1 cellular context compared by ENCODE assay signal in the genomic region with DNA sequence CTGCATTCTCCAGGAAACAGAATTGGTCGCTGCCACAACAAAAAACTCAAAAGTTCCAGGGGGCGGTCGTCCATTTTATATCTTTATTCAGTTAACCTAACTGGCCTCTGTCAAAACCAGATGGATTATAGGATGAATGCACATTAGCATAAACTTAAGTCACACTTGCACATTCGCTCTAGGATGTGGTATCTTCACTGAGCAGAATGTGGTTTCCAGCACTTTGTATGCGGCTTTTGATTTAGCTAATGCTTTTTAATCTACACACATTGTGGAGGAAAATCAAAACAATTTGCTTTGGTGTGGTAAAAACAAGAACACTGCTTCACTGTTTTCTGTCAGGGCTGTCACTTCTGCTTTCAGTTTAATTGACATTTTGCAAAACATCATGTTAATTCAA.
TF ChIP-seq lines count a peak whose summit lies in the region.

No MANE protein-coding gene starts in this region.

TF ChIP-seq in GM12878, 131 proteins besides CTCF, POLR2A, EP300 and RAD21:
- TF ChIP-seq PAX5 (IDR thresholded peaks at IDR 0.05; ENCODE audit: borderline replicate concordance, low read depth, low read length) (no peak), CBX3 (IDR thresholded peaks at IDR 0.05; ENCODE audit: borderline replicate concordance, low read depth) (no peak), ZBED1 (IDR thresholded peaks at IDR 0.05; ENCODE audit: borderline replicate concordance) (no peak), TCF7 (IDR thresholded peaks at IDR 0.05; ENCODE audit: borderline replicate concordance) (peak; percentile 91), CEBPB (IDR thresholded peaks at IDR 0.05; ENCODE audit: borderline replicate concordance in 1 of 2, low read depth in 2 of 2, low read length in 2 of 2) (peak in 1 of 2 experiments; percentile 36; a peak in 1 of 4 replicates), KLF5 (IDR thresholded peaks at IDR 0.05; ENCODE audit: partially characterized antibody) (no peak), YY1 (IDR thresholded peaks at IDR 0.05; ENCODE audit: low read depth, low read length) (no peak), EED (IDR thresholded peaks at IDR 0.05; ENCODE audit: low read depth) (no peak), ZNF217 (IDR thresholded peaks at IDR 0.05) (0 out of 2 replicates have a peak, but pooled peaks have one; percentile 44), FOXK2 (IDR thresholded peaks at IDR 0.05) (no peak), SUPT20H (IDR thresholded peaks at IDR 0.05; ENCODE audit: borderline replicate concordance, control insufficient read depth, low read depth, low read length) (no peak), POLR2AphosphoS2 (IDR thresholded peaks at IDR 0.05; ENCODE audit: low read depth, low read length) (no peak), BMI1 (IDR thresholded peaks at IDR 0.05; ENCODE audit: borderline replicate concordance) (no peak), IRF4 (IDR thresholded peaks at IDR 0.05; ENCODE audit: low read depth, low read length) (0 out of 2 replicates have a peak, but pooled peaks have one; percentile 8), BHLHE40 (IDR thresholded peaks at IDR 0.05; ENCODE audit: borderline replicate concordance in 1 of 2, low read depth in 2 of 2, low read length in 1 of 2) (peak; percentile 35 to 52; a peak in 1 of 4 replicates), JUND (IDR thresholded peaks at IDR 0.05; ENCODE audit: low read depth, low read length) (no peak), SPI1 (IDR thresholded peaks at IDR 0.05; ENCODE audit: borderline replicate concordance, insufficient read depth, low read depth, low read length) (peak; percentile 42; the same call in 1 of the 2 replicates), CBFB (IDR thresholded peaks at IDR 0.05; ENCODE audit: low read depth) (peak; percentile 54), STAT1 (conservative IDR thresholded peaks at IDR 0.05) (no peak), NFIC (IDR thresholded peaks at IDR 0.05; ENCODE audit: low read depth, low read length) (peak; percentile 44; the same call in 1 of the 2 replicates), RUNX3 (IDR thresholded peaks at IDR 0.05; ENCODE audit: low read length) (peak; percentile 98), MTA2 (IDR thresholded peaks at IDR 0.05; ENCODE audit: low read depth) (peak; percentile 73), POLR2AphosphoS5 (IDR thresholded peaks at IDR 0.05; ENCODE audit: low read length) (no peak), MYB (IDR thresholded peaks at IDR 0.05; ENCODE audit: borderline replicate concordance, low read depth, low read length) (no peak), POU2F2 (IDR thresholded peaks at IDR 0.05; ENCODE audit: borderline replicate concordance, low read depth, low read length) (peak; percentile 41; the same call in 1 of the 3 replicates), YBX1 (IDR thresholded peaks at IDR 0.05) (no peak), JUNB (IDR thresholded peaks at IDR 0.05) (peak; percentile 56; the same call in 1 of the 2 replicates), NR2C2 (IDR thresholded peaks at IDR 0.05; ENCODE audit: borderline replicate concordance, control insufficient read depth, insufficient read length, low read depth) (no peak), EZH2 (IDR thresholded peaks at IDR 0.05; ENCODE audit: borderline replicate concordance, control insufficient read depth, low read depth, low read length) (no peak), BACH1 (IDR thresholded peaks at IDR 0.05; ENCODE audit: borderline replicate concordance) (no peak)
- TF ChIP-seq, protein P1, sequence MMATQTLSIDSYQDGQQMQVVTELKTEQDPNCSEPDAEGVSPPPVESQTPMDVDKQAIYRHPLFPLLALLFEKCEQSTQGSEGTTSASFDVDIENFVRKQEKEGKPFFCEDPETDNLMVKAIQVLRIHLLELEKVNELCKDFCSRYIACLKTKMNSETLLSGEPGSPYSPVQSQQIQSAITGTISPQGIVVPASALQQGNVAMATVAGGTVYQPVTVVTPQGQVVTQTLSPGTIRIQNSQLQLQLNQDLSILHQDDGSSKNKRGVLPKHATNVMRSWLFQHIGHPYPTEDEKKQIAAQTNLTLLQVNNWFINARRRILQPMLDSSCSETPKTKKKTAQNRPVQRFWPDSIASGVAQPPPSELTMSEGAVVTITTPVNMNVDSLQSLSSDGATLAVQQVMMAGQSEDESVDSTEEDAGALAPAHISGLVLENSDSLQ (IDR thresholded peaks at IDR 0.05), result peak; percentile 44; the same call in 1 of the 2 replicates
- TF ChIP-seq, protein P2, sequence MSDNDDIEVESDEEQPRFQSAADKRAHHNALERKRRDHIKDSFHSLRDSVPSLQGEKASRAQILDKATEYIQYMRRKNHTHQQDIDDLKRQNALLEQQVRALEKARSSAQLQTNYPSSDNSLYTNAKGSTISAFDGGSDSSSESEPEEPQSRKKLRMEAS (IDR thresholded peaks at IDR 0.05; ENCODE audit: low read depth, low read length), result no peak
- TF ChIP-seq, protein P3, sequence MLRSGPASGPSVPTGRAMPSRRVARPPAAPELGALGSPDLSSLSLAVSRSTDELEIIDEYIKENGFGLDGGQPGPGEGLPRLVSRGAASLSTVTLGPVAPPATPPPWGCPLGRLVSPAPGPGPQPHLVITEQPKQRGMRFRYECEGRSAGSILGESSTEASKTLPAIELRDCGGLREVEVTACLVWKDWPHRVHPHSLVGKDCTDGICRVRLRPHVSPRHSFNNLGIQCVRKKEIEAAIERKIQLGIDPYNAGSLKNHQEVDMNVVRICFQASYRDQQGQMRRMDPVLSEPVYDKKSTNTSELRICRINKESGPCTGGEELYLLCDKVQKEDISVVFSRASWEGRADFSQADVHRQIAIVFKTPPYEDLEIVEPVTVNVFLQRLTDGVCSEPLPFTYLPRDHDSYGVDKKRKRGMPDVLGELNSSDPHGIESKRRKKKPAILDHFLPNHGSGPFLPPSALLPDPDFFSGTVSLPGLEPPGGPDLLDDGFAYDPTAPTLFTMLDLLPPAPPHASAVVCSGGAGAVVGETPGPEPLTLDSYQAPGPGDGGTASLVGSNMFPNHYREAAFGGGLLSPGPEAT (IDR thresholded peaks at IDR 0.05; ENCODE audit: low read depth), result no peak
- TF ChIP-seq, protein P4, sequence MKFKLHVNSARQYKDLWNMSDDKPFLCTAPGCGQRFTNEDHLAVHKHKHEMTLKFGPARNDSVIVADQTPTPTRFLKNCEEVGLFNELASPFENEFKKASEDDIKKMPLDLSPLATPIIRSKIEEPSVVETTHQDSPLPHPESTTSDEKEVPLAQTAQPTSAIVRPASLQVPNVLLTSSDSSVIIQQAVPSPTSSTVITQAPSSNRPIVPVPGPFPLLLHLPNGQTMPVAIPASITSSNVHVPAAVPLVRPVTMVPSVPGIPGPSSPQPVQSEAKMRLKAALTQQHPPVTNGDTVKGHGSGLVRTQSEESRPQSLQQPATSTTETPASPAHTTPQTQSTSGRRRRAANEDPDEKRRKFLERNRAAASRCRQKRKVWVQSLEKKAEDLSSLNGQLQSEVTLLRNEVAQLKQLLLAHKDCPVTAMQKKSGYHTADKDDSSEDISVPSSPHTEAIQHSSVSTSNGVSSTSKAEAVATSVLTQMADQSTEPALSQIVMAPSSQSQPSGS (IDR thresholded peaks at IDR 0.05; ENCODE audit: low read length), result peak; percentile 45; the same call in 1 of the 2 replicates
- TF ChIP-seq, protein P5, sequence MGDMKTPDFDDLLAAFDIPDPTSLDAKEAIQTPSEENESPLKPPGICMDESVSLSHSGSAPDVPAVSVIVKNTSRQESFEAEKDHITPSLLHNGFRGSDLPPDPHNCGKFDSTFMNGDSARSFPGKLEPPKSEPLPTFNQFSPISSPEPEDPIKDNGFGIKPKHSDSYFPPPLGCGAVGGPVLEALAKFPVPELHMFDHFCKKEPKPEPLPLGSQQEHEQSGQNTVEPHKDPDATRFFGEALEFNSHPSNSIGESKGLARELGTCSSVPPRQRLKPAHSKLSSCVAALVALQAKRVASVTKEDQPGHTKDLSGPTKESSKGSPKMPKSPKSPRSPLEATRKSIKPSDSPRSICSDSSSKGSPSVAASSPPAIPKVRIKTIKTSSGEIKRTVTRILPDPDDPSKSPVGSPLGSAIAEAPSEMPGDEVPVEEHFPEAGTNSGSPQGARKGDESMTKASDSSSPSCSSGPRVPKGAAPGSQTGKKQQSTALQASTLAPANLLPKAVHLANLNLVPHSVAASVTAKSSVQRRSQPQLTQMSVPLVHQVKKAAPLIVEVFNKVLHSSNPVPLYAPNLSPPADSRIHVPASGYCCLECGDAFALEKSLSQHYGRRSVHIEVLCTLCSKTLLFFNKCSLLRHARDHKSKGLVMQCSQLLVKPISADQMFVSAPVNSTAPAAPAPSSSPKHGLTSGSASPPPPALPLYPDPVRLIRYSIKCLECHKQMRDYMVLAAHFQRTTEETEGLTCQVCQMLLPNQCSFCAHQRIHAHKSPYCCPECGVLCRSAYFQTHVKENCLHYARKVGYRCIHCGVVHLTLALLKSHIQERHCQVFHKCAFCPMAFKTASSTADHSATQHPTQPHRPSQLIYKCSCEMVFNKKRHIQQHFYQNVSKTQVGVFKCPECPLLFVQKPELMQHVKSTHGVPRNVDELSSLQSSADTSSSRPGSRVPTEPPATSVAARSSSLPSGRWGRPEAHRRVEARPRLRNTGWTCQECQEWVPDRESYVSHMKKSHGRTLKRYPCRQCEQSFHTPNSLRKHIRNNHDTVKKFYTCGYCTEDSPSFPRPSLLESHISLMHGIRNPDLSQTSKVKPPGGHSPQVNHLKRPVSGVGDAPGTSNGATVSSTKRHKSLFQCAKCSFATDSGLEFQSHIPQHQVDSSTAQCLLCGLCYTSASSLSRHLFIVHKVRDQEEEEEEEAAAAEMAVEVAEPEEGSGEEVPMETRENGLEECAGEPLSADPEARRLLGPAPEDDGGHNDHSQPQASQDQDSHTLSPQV (IDR thresholded peaks at IDR 0.05), result no peak
